In genomic region chr20:25576783-25577530, GRCh38 we compare ENCODE assay signal across 23 cellular contexts.
"Had no signal": no experiment of that assay in that cellular context is flagged by ENCODE, and none has a peak within 500 bp of the region (broad histone marks: within the 10 kb centered on the region; RNA-seq: fewer than 3 reads in every experiment).

No MANE protein-coding gene starts in this region.

- H3K9me3 ChIP-seq: breast epithelium, esophagus squamous epithelium, left lung, thoracic aorta, uterus had no signal

- H3K27ac ChIP-seq: breast epithelium, epithelial cell of prostate, esophagus squamous epithelium, left lung, neural progenitor cell, thoracic aorta, uterus, WERI-Rb-1 had no signal

- H3K36me3 ChIP-seq: breast epithelium, left lung, neural progenitor cell, uterus had no signal

- H3K4me3 ChIP-seq: breast epithelium, esophagus squamous epithelium, left lung, lung, neural progenitor cell, thoracic aorta, uterus had no signal

- DNase-seq: activated CD4-positive, alpha-beta memory T cell treated with anti-CD3 and anti-CD28 coated beads for 36 hours; activated CD4-positive, alpha-beta T cell treated with anti-CD3 and anti-CD28 coated beads for 48 hours; activated CD8-positive, alpha-beta memory T cell treated with anti-CD3 and anti-CD28 coated beads, Interleukin-2, amount 50 U/mL, for 4 hours; activated gamma-delta T cell treated with Interleukin-2 at 50 U/mL for 16 hours; activated naive CD8-positive, alpha-beta T cell treated with anti-CD3 and anti-CD28 coated beads, Interleukin-2, amount 50 U/mL, for 24 hours; activated T-cell treated with anti-CD3 and anti-CD28 coated beads, Interleukin-2, amount 50 U/mL, for 1 hour; dermis blood vessel endothelial cell; effector CD4-positive, alpha-beta T cell; esophagus squamous epithelium; naive thymus-derived CD4-positive, alpha-beta T cell; right cardiac atrium; stimulated activated CD4-positive, alpha-beta T cell treated with anti-CD3 and anti-CD28 coated beads, Interleukin-4, amount 100 ng/mL, for 1 hour; stimulated activated naive CD8-positive, alpha-beta T cell treated with anti-CD3 and anti-CD28 coated beads, Interleukin-15, Interleukin-2, amounts not matched to agents 100 U/mL and 50 U/mL, for 24 hours; T-helper 17 cell; T1000; uterus; WERI-Rb-1 had no signal

- H3K27me3 ChIP-seq: breast epithelium, esophagus squamous epithelium, neural progenitor cell, uterus had no signal

- H3K4me1 ChIP-seq: breast epithelium, uterus had no signal
